In the genomic region with DNA sequence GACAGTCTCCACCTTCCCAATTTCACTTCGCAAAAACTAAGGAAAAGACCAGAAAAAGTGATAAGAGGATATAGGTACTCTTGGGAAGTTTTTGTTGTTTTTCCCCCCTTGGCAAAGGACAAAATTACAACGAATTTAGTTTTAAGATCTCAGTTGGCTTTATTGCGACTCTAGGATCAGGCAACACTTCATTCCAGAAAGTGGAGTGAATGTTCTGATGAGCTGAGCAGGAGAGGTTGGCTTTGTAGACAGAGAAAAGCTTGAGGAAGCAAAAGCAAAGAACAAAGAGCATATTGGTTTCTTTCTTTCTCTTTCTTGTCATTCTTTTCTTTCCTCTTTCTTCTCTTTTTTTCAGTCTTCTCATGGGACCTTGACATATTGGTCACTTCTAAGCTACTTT, we compare ENCODE assay signal across 8 cellular contexts. TPM values are rescaled to one million over a fixed set of nuclear protein-coding genes. Genes with fewer than 3 reads are reported as not detected.
DNase-seq lines count a peak whose midpoint lies in the region; ATAC-seq and TF ChIP-seq lines count a peak whose summit lies in the region.

No MANE protein-coding gene starts in this region.

- peak overlapping the region; percentile 72 for H3K4me2 ChIP-seq in neural progenitor cell

- no peak overlapping the region for H3K27ac ChIP-seq in CD4-positive, alpha-beta T cell (ENCODE audit: low read depth, low read length)
- no peak overlapping the region for H3K27ac ChIP-seq in ectodermal cell (ENCODE audit: insufficient read depth, low read depth, low read length, poor library complexity, severe bottlenecking)
- H3K27ac ChIP-seq in neural progenitor cell, result no peak overlapping the region

- H3F3A ChIP-seq in neural progenitor cell (ENCODE audit: low read depth), result peaks cover 5% of the 10 kb centered on the region

- DNase-seq in CD4-positive, alpha-beta T cell, result no peak
- DNase-seq in NB4 (ENCODE audit: low read depth), result no peak
- DNase-seq in neural progenitor cell (ENCODE audit: low spot score), result no peak
- DNase-seq in anterior cingulate cortex (lab: John Stamatoyannopoulos, UW), result no peak
- DNase-seq in globus pallidus (ENCODE audit: low spot score), result no peak

- TF ChIP-seq POLR2A in NB4 (IDR thresholded peaks at IDR 0.05; ENCODE audit: extremely low read depth, insufficient read length), result no peak

- 58 to 61% methylated on average over 3 of the region's 3 CpGs for WGBS in ectodermal cell, 2 experiments

- CTCF ChIA-PET in CD4-positive, alpha-beta T cell (lab: Charles Lee), result interaction anchor here (1.9 kb wide), 1 partner anchor 31 kb away, joined by 7 read pairs; the partner anchor contains the start of gene RBM25

- no peaks in the 10 kb centered on the region for H3K27me3 Mint-ChIP-seq in CD4-positive, alpha-beta T cell
- H3K27me3 Mint-ChIP-seq in neural progenitor cell (ENCODE audit: insufficient read depth, low read depth), result no peaks in the 10 kb centered on the region

- peaks cover 36% of the 10 kb centered on the region for H3K36me3 Mint-ChIP-seq in CD4-positive, alpha-beta T cell (ENCODE audit: low read depth)
- H3K36me3 Mint-ChIP-seq in neural progenitor cell, result peaks cover 3% of the 10 kb centered on the region

- no peaks in the 10 kb centered on the region for H3K27me3 ChIP-seq in CD4-positive, alpha-beta T cell (ENCODE audit: control insufficient read depth, insufficient read depth, low read length)
- H3K27me3 ChIP-seq in ectodermal cell (ENCODE audit: control insufficient read depth, insufficient read depth, low read length, poor library complexity, severe bottlenecking) (no peaks in the 10 kb centered on the region), neural progenitor cell (no peaks in the 10 kb centered on the region)

- no peak overlapping the region for H3K9ac ChIP-seq in neural progenitor cell

- POLR2A ChIA-PET in CD4-positive, alpha-beta T cell (lab: Charles Lee), result interaction anchor here (0.7 to 6.5 kb wide), 5 partner anchors 13 to 463 kb away, joined by 3 to 111 read pairs (median 5); partner anchors contain the start of genes PSEN1, RBM25 and RIOX1

- H4K20me1 ChIP-seq in neural progenitor cell (ENCODE audit: low read depth), result peaks cover 5% of the 10 kb centered on the region

- intact Hi-C loops in CD4-positive, alpha-beta T cell (cut with DNase I, micrococcal nuclease), result loop anchor here (1.0 to 10.0 kb wide), 5 partner anchors 31 to 1713 kb away; partner anchors contain the start of genes RBM25 (in 2 of the 2), DCAF4 (in 1 of the 2), DNAL1 (in 1 of the 2) and PSEN1 (in 1 of the 2)

- H3K4me1 ChIP-seq in ectodermal cell (ENCODE audit: control insufficient read depth, insufficient read depth, low read length) (no peaks in the 10 kb centered on the region), neural progenitor cell (peaks cover 13% of the 10 kb centered on the region)

- peaks cover 42% of the 10 kb centered on the region for H3K4me1 Mint-ChIP-seq in CD4-positive, alpha-beta T cell (ENCODE audit: low read depth)
- H3K4me1 Mint-ChIP-seq in neural progenitor cell, result peaks cover 18% of the 10 kb centered on the region

- peaks cover 3% of the 10 kb centered on the region for H3K36me3 ChIP-seq in ectodermal cell (ENCODE audit: control insufficient read depth, insufficient read depth, low read length)
- H3K36me3 ChIP-seq in neural progenitor cell, result no peaks in the 10 kb centered on the region

- no peaks in the 10 kb centered on the region for H3K9me3 Mint-ChIP-seq in CD4-positive, alpha-beta T cell
- no peaks in the 10 kb centered on the region for H3K9me3 Mint-ChIP-seq in neural progenitor cell

- no peak for ATAC-seq in CD4-positive, alpha-beta T cell (ENCODE audit: poor library complexity)
- ATAC-seq in HG03025 (IDR thresholded peaks at IDR 0.05; ENCODE audit: low FRiP score, unreplicated experiment) (no peak), HG03159 (IDR thresholded peaks at IDR 0.05; ENCODE audit: unreplicated experiment) (no peak)

- peak overlapping the region; percentile 89 for H2AFZ ChIP-seq in neural progenitor cell (replicated peaks)

- H3K4me3 ChIP-seq in NB4 (ENCODE audit: low read depth, low read length) (peak overlapping the region; percentile 83), ectodermal cell (ENCODE audit: insufficient read depth, low read depth, low read length) (peak overlapping the region; percentile 75), neural progenitor cell (peak overlapping the region; percentile 84)

- peaks cover 12% of the 10 kb centered on the region for H3K79me2 ChIP-seq in neural progenitor cell (ENCODE audit: low read depth)

- H3K9me3 ChIP-seq in CD4-positive, alpha-beta T cell (ENCODE audit: control insufficient read depth, low read length), result no peaks in the 10 kb centered on the region
- H3K9me3 ChIP-seq in ectodermal cell (ENCODE audit: control insufficient read depth, low read length) (no peaks in the 10 kb centered on the region), neural progenitor cell (ENCODE audit: low read depth) (no peaks in the 10 kb centered on the region)

- TF ChIP-seq CTCF in CD4-positive, alpha-beta T cell (IDR thresholded peaks at IDR 0.05), result no peak
- TF ChIP-seq CTCF in NB4 (IDR thresholded peaks at IDR 0.05; ENCODE audit: low read depth, low read length), result no peak
- no peak for TF ChIP-seq CTCF in neural progenitor cell (IDR thresholded peaks at IDR 0.05)

- peak overlapping the region; percentile 97 for H3K4me3 Mint-ChIP-seq in CD4-positive, alpha-beta T cell
- peak overlapping the region; percentile 96 for H3K4me3 Mint-ChIP-seq in neural progenitor cell

- H3K27ac Mint-ChIP-seq in CD4-positive, alpha-beta T cell, result peak overlapping the region; percentile 79
- no peak overlapping the region for H3K27ac Mint-ChIP-seq in neural progenitor cell

RNA-seq across cellular contexts. Expression of gene ZFYVE1, which starts 0.6 kb away (rescaled TPM):
- 10 to 100 TPM in 1 of 2 experiments, 1 to 10 TPM in 1; 9.3 to 10.9 TPM for total RNA-seq in CD4-positive, alpha-beta T cell
- 18.3 TPM for polyA plus RNA-seq in ectodermal cell (2013, experiment 1 of 4)
- polyA plus RNA-seq in ectodermal cell (2013, experiment 2 of 4), result 22.1 TPM
- 14.4 TPM for polyA plus RNA-seq in ectodermal cell (2013, experiment 3 of 4)
- 16.3 TPM for polyA plus RNA-seq in ectodermal cell (2013, experiment 4 of 4)
- total RNA-seq in neural progenitor cell (ENCODE audit: low replicate concordance), result 14.3 and 14.7 TPM in 2 replicates

RNA-seq across cellular contexts. Expression of gene RBM25, which starts 30.8 kb away (rescaled TPM):
- total RNA-seq in CD4-positive, alpha-beta T cell, result 100 to 1,000 TPM; 157 to 161 TPM
- 119 TPM for polyA plus RNA-seq in ectodermal cell (2013, experiment 1 of 4)
- 131 TPM for polyA plus RNA-seq in ectodermal cell (2013, experiment 2 of 4)
- polyA plus RNA-seq in ectodermal cell (2013, experiment 3 of 4), result 95.5 TPM
- polyA plus RNA-seq in ectodermal cell (2013, experiment 4 of 4), result 106 TPM
- 82.9 and 162 TPM in 2 replicates for total RNA-seq in neural progenitor cell (ENCODE audit: low replicate concordance)
